11 cellular contexts compared by ENCODE assay signal in the genomic region with DNA sequence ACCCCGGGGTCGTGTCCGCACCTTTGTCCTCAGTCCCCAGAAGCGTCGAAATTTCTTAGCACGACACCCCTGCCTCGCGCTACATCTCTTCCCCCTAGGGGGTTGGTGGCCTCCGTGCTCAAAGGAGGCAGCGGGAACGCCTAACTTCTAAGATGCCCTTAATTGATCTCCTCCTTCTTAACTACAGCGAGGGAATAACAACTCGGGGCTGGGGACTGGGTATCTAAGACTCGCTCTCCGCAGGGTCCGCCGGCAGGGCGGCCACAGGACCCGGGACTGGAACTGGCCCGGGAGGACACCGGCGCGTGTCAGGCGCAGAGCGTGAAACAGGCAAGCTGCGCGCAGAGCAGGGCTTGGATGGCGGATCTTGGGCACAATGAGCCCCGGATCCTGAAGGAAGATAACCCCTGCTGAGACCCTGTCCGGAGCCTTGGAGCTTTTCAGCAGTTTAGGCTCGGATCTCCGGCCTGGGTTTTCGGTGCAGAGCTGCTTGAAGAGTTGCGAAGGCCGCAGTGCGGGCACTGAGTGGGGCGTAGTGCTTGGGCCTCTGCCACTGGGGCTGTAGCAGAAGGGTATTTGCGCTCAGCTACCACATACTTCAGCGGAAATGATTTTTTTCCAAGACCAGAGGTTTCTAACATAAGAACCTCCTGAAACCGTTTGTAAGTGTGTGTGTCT. TPM values are rescaled to one million over a fixed set of nuclear protein-coding genes. Genes with fewer than 3 reads are reported as not detected.
DNase-seq lines count a peak whose midpoint lies in the region; ATAC-seq, FAIRE-seq and TF ChIP-seq lines count a peak whose summit lies in the region.
"Had no signal": no experiment of that assay in that cellular context is flagged by ENCODE, and none has a peak within 500 bp of the region (broad histone marks: within the 10 kb centered on the region; RNA-seq: fewer than 3 reads in every experiment).

No MANE protein-coding gene starts in this region.

- H3K4me3 ChIP-seq in esophagus squamous epithelium = peak overlapping the region in 3 of 4 donors; percentile 8 to 55 (median 22)
- no peak overlapping the region for H3K4me3 ChIP-seq in parathyroid adenoma (ENCODE audit: low read depth, low read length)
- H3K4me3 ChIP-seq in small intestine (ENCODE audit: low read depth in 1 of 2, low read length in 2 of 2) = no peak overlapping the region
- H3K4me3 ChIP-seq in GM23248 = no peak overlapping the region

- intact Hi-C loops in esophagus squamous epithelium (cut with DNase I) = no loop called here

- no peak overlapping the region for H3K27ac ChIP-seq in esophagus squamous epithelium
- no peak overlapping the region for H3K27ac ChIP-seq in parathyroid adenoma
- no peak overlapping the region for H3K27ac ChIP-seq in small intestine (ENCODE audit: low read depth in 1 of 2, low read length in 1 of 2)
- no peak overlapping the region for H3K27ac ChIP-seq in GM23248
- H3K27ac ChIP-seq: skin epidermis had no signal

- H2AFZ ChIP-seq in parathyroid adenoma = no peak overlapping the region
- no peak overlapping the region for H2AFZ ChIP-seq in GM23248

- H3K79me2 ChIP-seq in parathyroid adenoma (no peaks in the 10 kb centered on the region), GM23248 (ENCODE audit: insufficient read depth) (no peaks in the 10 kb centered on the region)

- TF ChIP-seq POLR2A in esophagus squamous epithelium (IDR thresholded peaks at IDR 0.05) = no peak

- H3K4me2 ChIP-seq in parathyroid adenoma (ENCODE audit: low read length) (peak overlapping the region; percentile 49), GM23248 (ENCODE audit: unreplicated experiment) (no peak overlapping the region)

- peaks cover 14 to 38% (median 25%) of the 10 kb centered on the region in 3 donors for H3K4me1 ChIP-seq in esophagus squamous epithelium
- no peaks in the 10 kb centered on the region for H3K4me1 ChIP-seq in parathyroid adenoma
- no peaks in the 10 kb centered on the region for H3K4me1 ChIP-seq in small intestine (ENCODE audit: control insufficient read depth in 2 of 2, insufficient read depth in 1 of 2, low read depth in 1 of 2, low read length in 1 of 2)
- no peaks in the 10 kb centered on the region for H3K4me1 ChIP-seq in GM23248 (ENCODE audit: insufficient read depth)

- H3K9me3 ChIP-seq in esophagus squamous epithelium = no peaks in the 10 kb centered on the region
- no peaks in the 10 kb centered on the region for H3K9me3 ChIP-seq in parathyroid adenoma (ENCODE audit: control insufficient read depth, low read length)
- no peaks in the 10 kb centered on the region for H3K9me3 ChIP-seq in small intestine (ENCODE audit: control insufficient read depth, low read depth)
- no peaks in the 10 kb centered on the region for H3K9me3 ChIP-seq in GM23248 (ENCODE audit: low read depth)

- peak; percentile 14 for DNase-seq in GM03348 (ENCODE audit: low spot score)
- no peak for DNase-seq in esophagus squamous epithelium (lab: John Stamatoyannopoulos, UW)
- DNase-seq in inferior parietal cortex (ENCODE audit: extremely low spot score) = no peak
- DNase-seq in small intestine = no peak
- DNase-seq in GM23248 = no peak
- DNase-seq: NCI-H1092 had no signal

- ATAC-seq in GM21360 (IDR thresholded peaks at IDR 0.05; ENCODE audit: unreplicated experiment) = no peak

- peaks cover 26% of the 10 kb centered on the region for H3K4me1 Mint-ChIP-seq in T-helper 1 cell treated with Interleukin-12 subunit alpha and Interleukin-12 subunit beta and Interleukin-4 antibody, amounts not matched to agents 30 μg/mL and 1 μg/mL, for 36 hours (ENCODE audit: low read depth)

- no peak for FAIRE-seq in small intestine (lab: Jason Lieb, UNC)
- FAIRE-seq: GM18507 had no signal

- 0 to 2% methylated on average over 3 to 13 of the region's 40 CpGs for WGBS in esophagus squamous epithelium, 2 donors
- WGBS in small intestine, 3 donors = 5 to 12% (median 8%) methylated on average over 40 of the region's 40 CpGs
- WGBS in GM23248 (ENCODE audit: low coverage in 1 of 2, low lambda C conversion rate in 2 of 2, missing lambda C conversion rate in 2 of 2), 2 experiments = 7% methylated on average over 36 to 40 of the region's 40 CpGs

- no peaks in the 10 kb centered on the region for H3K9me2 ChIP-seq in GM23248 (ENCODE audit: insufficient read depth)

- peaks cover 84% of the 10 kb centered on the region for H3K27me3 Mint-ChIP-seq in T-helper 1 cell treated with Interleukin-12 subunit alpha and Interleukin-12 subunit beta and Interleukin-4 antibody, amounts not matched to agents 30 μg/mL and 1 μg/mL, for 36 hours (ENCODE audit: low read depth)

- no peaks in the 10 kb centered on the region for H3K36me3 ChIP-seq in esophagus squamous epithelium
- no peaks in the 10 kb centered on the region for H3K36me3 ChIP-seq in parathyroid adenoma (ENCODE audit: control insufficient read depth, insufficient read depth, low read length)
- H3K36me3 ChIP-seq in small intestine (ENCODE audit: control insufficient read depth in 2 of 2, insufficient read depth in 2 of 2, low read length in 2 of 2) = no peaks in the 10 kb centered on the region
- no peaks in the 10 kb centered on the region for H3K36me3 ChIP-seq in GM23248 (ENCODE audit: low read depth)

- in situ Hi-C loops in GM23248 (cut with MboI) = no loop called here

- no peaks in the 10 kb centered on the region for H4K20me1 ChIP-seq in GM23248 (ENCODE audit: insufficient read depth)

- H3K27me3 ChIP-seq in esophagus squamous epithelium (peaks cover 10 to 89% (median 15%) of the 10 kb centered on the region in 4 donors), parathyroid adenoma (ENCODE audit: control insufficient read depth, insufficient read depth, low read length) (no peaks in the 10 kb centered on the region), small intestine (ENCODE audit: control insufficient read depth in 2 of 2, insufficient read depth in 2 of 2, low read length in 2 of 2) (peaks cover 16 to 48% of the 10 kb centered on the region in 2 donors), GM23248 (replicated peaks; ENCODE audit: insufficient read depth) (peaks cover 72% of the 10 kb centered on the region)

- H3K9ac ChIP-seq in parathyroid adenoma (no peak overlapping the region), GM23248 (no peak overlapping the region)

- H3K36me3 Mint-ChIP-seq in T-helper 1 cell treated with Interleukin-12 subunit alpha and Interleukin-12 subunit beta and Interleukin-4 antibody, amounts not matched to agents 30 μg/mL and 1 μg/mL, for 36 hours (ENCODE audit: low read depth) = no peaks in the 10 kb centered on the region

- H3K4me3 Mint-ChIP-seq in T-helper 1 cell treated with Interleukin-12 subunit alpha and Interleukin-12 subunit beta and Interleukin-4 antibody, amounts not matched to agents 30 μg/mL and 1 μg/mL, for 36 hours = peak overlapping the region; percentile 41

- no peak overlapping the region for H3K27ac Mint-ChIP-seq in T-helper 1 cell treated with Interleukin-12 subunit alpha and Interleukin-12 subunit beta and Interleukin-4 antibody, amounts not matched to agents 30 μg/mL and 1 μg/mL, for 36 hours

- H3K9me3 Mint-ChIP-seq in T-helper 1 cell treated with Interleukin-12 subunit alpha and Interleukin-12 subunit beta and Interleukin-4 antibody, amounts not matched to agents 30 μg/mL and 1 μg/mL, for 36 hours = no peaks in the 10 kb centered on the region

- TF ChIP-seq CTCF in esophagus squamous epithelium (IDR thresholded peaks at IDR 0.05) (no peak), parathyroid adenoma (IDR thresholded peaks at IDR 0.05) (no peak)

- H3F3A ChIP-seq in GM23248 (ENCODE audit: insufficient read depth) = no peaks in the 10 kb centered on the region

RNA-seq across cellular contexts. Expression of a gene that starts 2.0 kb away (rescaled TPM):
- total RNA-seq in esophagus squamous epithelium = not detected
- polyA plus RNA-seq in small intestine (under 1 TPM in 1 of 3 donors, not detected in 2; 0.27 TPM), GM23248 (2016; fragmentation: Nextera tagmentation; extraction: Ambion mirVana) (not detected in 2 replicates)
- 1.3 TPM in 1 of 2 replicates, not detected in the other for total RNA-seq in GM23248 (2014; rRNA removed; shearing (Covaris generic))

Comparison
In these comparisons a context has a peak if more than half of its experiments do, and no peak if none do; other contexts are left out.
1. H3K4me3 ChIP-seq: peak in esophagus squamous epithelium (3 of 4); none in parathyroid adenoma (single experiment), small intestine (0 of 2) and GM23248 (single experiment).